ENCODE assay signal across 8 cellular contexts in genomic region chr10:14839305-14839695, GRCh38. TPM values are rescaled to one million over a fixed set of nuclear protein-coding genes. Genes with fewer than 3 reads are reported as not detected.
A peak's percentile ranks its signal among the peaks of the same experiment; 100 is the strongest.
DNase-seq lines count a peak whose midpoint lies in the region; ATAC-seq and TF ChIP-seq lines count a peak whose summit lies in the region.

No MANE protein-coding gene starts in this region.

- H3K27ac ChIP-seq in thymus (ENCODE audit: low read depth): no peak overlapping the region

- WGBS in thymus: 28% methylated on average over 14 of the region's 14 CpGs

- no peaks in the 10 kb centered on the region for H3K9me3 Mint-ChIP-seq in activated naive CD4-positive, alpha-beta T cell treated with anti-CD3 and anti-CD28 coated beads, Interleukin-2, amount 50 U/mL, for 24 hours
- no peaks in the 10 kb centered on the region for H3K9me3 Mint-ChIP-seq in activated naive CD8-positive, alpha-beta T cell (ENCODE audit: low read depth)

- H3K9me3 ChIP-seq in thymus (ENCODE audit: control insufficient read depth): no peaks in the 10 kb centered on the region

- H3K4me3 ChIP-seq in kidney epithelial cell (ENCODE audit: low read depth, low read length): peak overlapping the region; percentile 91
- peak overlapping the region; percentile 89 for H3K4me3 ChIP-seq in thymus (ENCODE audit: low read length)

- no peak for TF ChIP-seq CTCF in kidney epithelial cell (IDR thresholded peaks at IDR 0.05; ENCODE audit: insufficient read depth, low read length, poor library complexity, severe bottlenecking)

- H3K36me3 ChIP-seq in kidney epithelial cell (ENCODE audit: control insufficient read depth, insufficient read depth, low read length) (peaks cover 2% of the 10 kb centered on the region), thymus (ENCODE audit: control insufficient read depth, insufficient read depth) (peaks cover 24% of the 10 kb centered on the region)

- H3K27me3 Mint-ChIP-seq in activated naive CD4-positive, alpha-beta T cell treated with anti-CD3 and anti-CD28 coated beads, Interleukin-2, amount 50 U/mL, for 24 hours: no peaks in the 10 kb centered on the region
- H3K27me3 Mint-ChIP-seq in activated naive CD8-positive, alpha-beta T cell: no peaks in the 10 kb centered on the region

- H3K4me1 ChIP-seq in thymus (ENCODE audit: control insufficient read depth, insufficient read depth, low read length): peaks cover 11% of the 10 kb centered on the region

- no peak for ATAC-seq in GM21737 (IDR thresholded peaks at IDR 0.05; ENCODE audit: unreplicated experiment)

- peak overlapping the region; percentile 62 for H3K27ac Mint-ChIP-seq in activated naive CD4-positive, alpha-beta T cell treated with anti-CD3 and anti-CD28 coated beads, Interleukin-2, amount 50 U/mL, for 24 hours
- peak overlapping the region; percentile 85 for H3K27ac Mint-ChIP-seq in activated naive CD8-positive, alpha-beta T cell

- H3K36me3 Mint-ChIP-seq in activated naive CD4-positive, alpha-beta T cell treated with anti-CD3 and anti-CD28 coated beads, Interleukin-2, amount 50 U/mL, for 24 hours: peaks cover 9% of the 10 kb centered on the region
- peaks cover 14% of the 10 kb centered on the region for H3K36me3 Mint-ChIP-seq in activated naive CD8-positive, alpha-beta T cell

- peak overlapping the region; percentile 93 for H3K4me3 Mint-ChIP-seq in activated naive CD4-positive, alpha-beta T cell treated with anti-CD3 and anti-CD28 coated beads, Interleukin-2, amount 50 U/mL, for 24 hours
- H3K4me3 Mint-ChIP-seq in activated naive CD8-positive, alpha-beta T cell: peak overlapping the region; percentile 96

- no peak for DNase-seq in activated naive CD4-positive, alpha-beta T cell (lab: John Stamatoyannopoulos, UW)
- DNase-seq in kidney epithelial cell (ENCODE audit: low read depth): no peak
- DNase-seq in NCI-H1105 (lab: John Stamatoyannopoulos, UW): no peak
- DNase-seq in HT-29 (ENCODE audit: low spot score): no peak

- H3K4me1 Mint-ChIP-seq in activated naive CD4-positive, alpha-beta T cell treated with anti-CD3 and anti-CD28 coated beads, Interleukin-2, amount 50 U/mL, for 24 hours: peaks cover 25% of the 10 kb centered on the region
- peaks cover 30% of the 10 kb centered on the region for H3K4me1 Mint-ChIP-seq in activated naive CD8-positive, alpha-beta T cell (ENCODE audit: low read depth)

- H3K27me3 ChIP-seq in kidney epithelial cell (ENCODE audit: control insufficient read depth, insufficient read depth, low read length): no peaks in the 10 kb centered on the region
- H3K27me3 ChIP-seq in thymus (ENCODE audit: control insufficient read depth, insufficient read depth): no peaks in the 10 kb centered on the region

RNA-seq across cellular contexts. Expression of gene HSPA14, which starts 1.2 kb away (rescaled TPM):
- 9.7 and 10.6 TPM in 2 replicates for total RNA-seq in kidney epithelial cell
- 24.0 TPM for polyA plus RNA-seq in thymus
- 15.1 and 21.6 TPM in 2 replicates for total RNA-seq in HT-29 (2014; rRNA removed; shearing (Covaris generic))

RNA-seq across cellular contexts. Expression of gene MSANTD7, which starts 1.2 kb away (rescaled TPM):
- total RNA-seq in kidney epithelial cell: 12.0 and 13.4 TPM in 2 replicates
- polyA plus RNA-seq in thymus: 6.6 TPM
- 16.7 and 23.9 TPM in 2 replicates for total RNA-seq in HT-29 (2014; rRNA removed; shearing (Covaris generic))

RNA-seq across cellular contexts. Expression of gene CDNF, which starts 1.5 kb away (rescaled TPM):
- total RNA-seq in kidney epithelial cell: 1.9 TPM in 1 of 2 replicates, not detected in the other
- polyA plus RNA-seq in thymus: 3.6 TPM
- not detected in 2 replicates for total RNA-seq in HT-29 (2014; rRNA removed; shearing (Covaris generic))

RNA-seq across cellular contexts. Expression of gene SUV39H2, which starts 39.4 kb away (rescaled TPM):
- total RNA-seq in kidney epithelial cell: 6.9 and 11.7 TPM in 2 replicates
- 4.2 TPM for polyA plus RNA-seq in thymus
- total RNA-seq in HT-29 (2014; rRNA removed; shearing (Covaris generic)): 8.2 and 11.8 TPM in 2 replicates
